In the genomic region with DNA sequence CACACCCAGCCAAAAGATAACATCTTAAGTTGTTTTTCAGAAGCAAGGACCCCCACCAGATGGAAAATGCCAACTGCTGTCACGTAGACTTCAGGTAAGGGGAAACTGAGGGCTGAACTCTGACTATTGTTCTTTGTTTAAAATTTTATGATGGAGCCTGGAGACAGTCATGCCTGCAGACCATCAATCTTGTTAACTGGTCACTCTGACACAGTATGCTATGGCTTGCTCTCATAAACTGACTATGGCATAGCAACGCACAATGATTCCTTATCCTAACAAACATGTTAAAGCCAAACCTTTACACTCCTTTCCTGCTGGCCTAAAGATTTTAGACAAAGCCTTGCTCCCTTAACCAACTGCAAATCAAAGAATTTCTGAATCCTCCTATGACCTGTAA, we compare ENCODE assay signal across 5 cellular contexts.
"Had no signal": no experiment of that assay in that cellular context is flagged by ENCODE, and none has a peak within 500 bp of the region (broad histone marks: within the 10 kb centered on the region; RNA-seq: fewer than 3 reads in every experiment).

No MANE protein-coding gene starts in this region.

- H3K27ac ChIP-seq: HL-60 had no signal

- DNase-seq: IMR-90, KBM-7, KG1 had no signal

- H3K4me3 ChIP-seq: K562 had no signal
